14 cellular contexts compared by ENCODE assay signal in genomic region chr10:14723052-14723689, GRCh38. TPM values are rescaled to one million over a fixed set of nuclear protein-coding genes. Genes with fewer than 3 reads are reported as not detected.
DNase-seq lines count a peak whose midpoint lies in the region; ATAC-seq and TF ChIP-seq lines count a peak whose summit lies in the region.
"Had no signal": no experiment of that assay in that cellular context is flagged by ENCODE, and none has a peak within 500 bp of the region (broad histone marks: within the 10 kb centered on the region; RNA-seq: fewer than 3 reads in every experiment).

No MANE protein-coding gene starts in this region.

- H3K9me3 ChIP-seq in DOHH2 (ENCODE audit: control insufficient read depth, insufficient read depth, low read length) = peaks cover 4% of the 10 kb centered on the region; the same call in 1 of the 2 replicates
- no peaks in the 10 kb centered on the region for H3K9me3 ChIP-seq in testis
- H3K9me3 ChIP-seq: adrenal gland, ovary had no signal

- no peaks in the 10 kb centered on the region for H3K36me3 ChIP-seq in DOHH2 (ENCODE audit: control insufficient read depth, low read length)
- H3K36me3 ChIP-seq in testis (ENCODE audit: low read depth, missing control alignments) = no peaks in the 10 kb centered on the region
- H3K36me3 ChIP-seq: adrenal gland, gastroesophageal sphincter, ovary had no signal

- H4K20me1 ChIP-seq in DOHH2 (ENCODE audit: control insufficient read depth, insufficient read depth, low read depth, low read length) = no peaks in the 10 kb centered on the region

- peaks cover 48% of the 10 kb centered on the region for H3K4me1 Mint-ChIP-seq in activated B cell treated with CpG ODN at 0.5 μM for 24 hours
- peaks cover 18 to 24% of the 10 kb centered on the region in 2 donors for H3K4me1 Mint-ChIP-seq in natural killer cell

- no peak for TF ChIP-seq POLR2A in testis (IDR thresholded peaks at IDR 0.05)

- H3K27ac ChIP-seq in DOHH2 (ENCODE audit: low read depth, low read length) = no peak overlapping the region
- no peak overlapping the region for H3K27ac ChIP-seq in testis
- H3K27ac ChIP-seq: adrenal gland, gastroesophageal sphincter, ovary had no signal

- H3K27me3 ChIP-seq in DOHH2 (ENCODE audit: control insufficient read depth, low read length) = no peaks in the 10 kb centered on the region
- H3K27me3 ChIP-seq in testis = no peaks in the 10 kb centered on the region
- H3K27me3 ChIP-seq: adrenal gland, gastroesophageal sphincter, ovary had no signal

- peak overlapping the region; percentile 2 for H3K4me3 ChIP-seq in DOHH2 (ENCODE audit: low read length)
- H3K4me3 ChIP-seq in testis = no peak overlapping the region
- H3K4me3 ChIP-seq: adrenal gland, gastroesophageal sphincter, ovary had no signal

- H3K9me2 ChIP-seq in DOHH2 (replicated peaks; ENCODE audit: control insufficient read depth, low read length) = no peaks in the 10 kb centered on the region

- no peaks in the 10 kb centered on the region for H3K79me2 ChIP-seq in DOHH2 (ENCODE audit: control insufficient read depth, low read length)

- DNase-seq in activated B cell treated with CpG ODN at 0.5 μM for 24 hours = no peak
- peak; percentile 2 for DNase-seq in activated T-helper 9 cell treated with anti-CD3 and anti-CD28 coated beads, Interleukin-2, amount 50 U/mL, for 16 hours (ENCODE audit: low read depth)
- DNase-seq in natural killer cell = no peak
- DNase-seq in testis = no peak
- no peak for DNase-seq in SK-N-DZ (ENCODE audit: low spot score)
- DNase-seq: adrenal gland, cerebellar nuclear complex, NCI-H1092 treated with DMSO at 0.1 percent for 48 hours, ovary, small intestine had no signal

- intact Hi-C loops in activated B cell treated with CpG ODN at 0.5 μM for 24 hours (cut with micrococcal nuclease) = no loop called here
- intact Hi-C loops in natural killer cell (cut with micrococcal nuclease) = no loop called here
- intact Hi-C loops in testis (cut with DNase I; ENCODE audit: low total_unique reads) = no loop called here

- H3K27me3 Mint-ChIP-seq in activated B cell treated with CpG ODN at 0.5 μM for 24 hours (no peaks in the 10 kb centered on the region), natural killer cell (ENCODE audit: low read depth in 2 of 2) (no peaks in the 10 kb centered on the region)

- H3K4me1 ChIP-seq in DOHH2 (ENCODE audit: control insufficient read depth, low read length) (peaks cover 41% of the 10 kb centered on the region), testis (no peaks in the 10 kb centered on the region)
- H3K4me1 ChIP-seq: adrenal gland, gastroesophageal sphincter had no signal

- TF ChIP-seq CTCF in DOHH2 (IDR thresholded peaks at IDR 0.05; ENCODE audit: low read depth, low read length, poor library complexity, severe bottlenecking) = no peak
- no peak for TF ChIP-seq CTCF in activated B cell treated with CpG ODN at 0.5 μM for 24 hours (IDR thresholded peaks at IDR 0.05)
- TF ChIP-seq CTCF in natural killer cell (IDR thresholded peaks at IDR 0.05) = no peak
- no peak for TF ChIP-seq CTCF in testis (IDR thresholded peaks at IDR 0.05)

- CTCF ChIA-PET in activated B cell treated with CpG ODN at 0.5 μM for 24 hours (lab: Charles Lee) = no interaction called here

- H3K36me3 Mint-ChIP-seq in activated B cell treated with CpG ODN at 0.5 μM for 24 hours (ENCODE audit: low read depth) (no peaks in the 10 kb centered on the region), natural killer cell (no peaks in the 10 kb centered on the region)

- 82 to 91% methylated on average over 5 of the region's 5 CpGs for WGBS in testis, 2 donors

- ATAC-seq in activated B cell treated with CpG ODN at 0.5 μM for 24 hours (ENCODE audit: low read depth) = peak; percentile 14
- peak; percentile 66 to 94 (median 73) for ATAC-seq in natural killer cell
- no peak for ATAC-seq in GM21717 (IDR thresholded peaks at IDR 0.05; ENCODE audit: unreplicated experiment)
- ATAC-seq in HG02970 (IDR thresholded peaks at IDR 0.05; ENCODE audit: low FRiP score, unreplicated experiment) = no peak
- ATAC-seq: gastroesophageal sphincter had no signal

- H3K4me3 Mint-ChIP-seq in activated B cell treated with CpG ODN at 0.5 μM for 24 hours (peak overlapping the region; percentile 12), natural killer cell (peak overlapping the region; percentile 17)

- POLR2A ChIA-PET in activated B cell treated with CpG ODN at 0.5 μM for 24 hours (lab: Charles Lee) = interaction anchor here (0.6 kb wide), 1 partner anchor 22 kb away, joined by 8 read pairs; no protein-coding TSS in a partner anchor

- no peaks in the 10 kb centered on the region for H3F3A ChIP-seq in DOHH2 (ENCODE audit: control insufficient read depth, insufficient read depth)

- H3K27ac Mint-ChIP-seq in activated B cell treated with CpG ODN at 0.5 μM for 24 hours = peak overlapping the region; percentile 41
- peak overlapping the region; percentile 74 to 81 for H3K27ac Mint-ChIP-seq in natural killer cell

- H3K9me3 Mint-ChIP-seq in activated B cell treated with CpG ODN at 0.5 μM for 24 hours (no peaks in the 10 kb centered on the region), natural killer cell (no peaks in the 10 kb centered on the region)

- H3K4me2 ChIP-seq in DOHH2 (ENCODE audit: low read length) = peak overlapping the region; percentile 47

RNA-seq across cellular contexts. Expression of gene FAM107B, which starts 51.5 kb away (rescaled TPM):
- total RNA-seq in activated B cell treated with CpG ODN at 0.5 μM for 24 hours (263 and 286 TPM in 2 replicates), natural killer cell (100 to 1,000 TPM; 165 to 226 (median 224) TPM), testis (10 to 100 TPM; 71.7 to 82.8 TPM)
- 89.5 TPM for polyA plus RNA-seq in testis (ENCODE audit: insufficient read depth, low read depth, low replicate concordance)
- polyA plus RNA-seq in SK-N-DZ (2014; cell fraction: cytosol; rRNA removed) = 31.5 and 32.5 TPM in 2 replicates
- 22.0 and 25.5 TPM in 2 replicates for polyA plus RNA-seq in SK-N-DZ (2014; cell fraction: nucleus; rRNA removed)

Comparison
In these comparisons a context has a peak if more than half of its experiments do, and no peak if none do; other contexts are left out.
1. ATAC-seq: peak in activated B cell treated with CpG ODN at 0.5 μM for 24 hours (single experiment) and natural killer cell (3 of 3); none in GM21717 (single experiment) and HG02970 (single experiment).